Comparison of ENCODE assay signal across 11 cellular contexts in genomic region chr5:43044181-43044914, GRCh38. TPM values are rescaled to one million over a fixed set of nuclear protein-coding genes. Genes with fewer than 3 reads are reported as not detected.
DNase-seq lines count a peak whose midpoint lies in the region; ATAC-seq, FAIRE-seq and TF ChIP-seq lines count a peak whose summit lies in the region.
"Had no signal": no experiment of that assay in that cellular context is flagged by ENCODE, and none has a peak within 500 bp of the region (broad histone marks: within the 10 kb centered on the region; RNA-seq: fewer than 3 reads in every experiment).

No MANE protein-coding gene starts in this region.

- intact Hi-C loops in Right ventricle myocardium superior (cut with DNase I) (loop anchor here (5.0 kb wide), 2 partner anchors 37 to 52 kb away; no protein-coding TSS in a partner anchor), cardiac septum (cut with DNase I) (loop anchor here (5.0 kb wide), 2 partner anchors 37 to 137 kb away; no protein-coding TSS in a partner anchor), upper lobe of right lung (cut with DNase I) (no loop called here)

- no peak for TF ChIP-seq CTCF in upper lobe of right lung (IDR thresholded peaks at IDR 0.05)

- H3K9me3 ChIP-seq in upper lobe of right lung (no peaks in the 10 kb centered on the region), small intestine (ENCODE audit: control insufficient read depth, low read depth) (no peaks in the 10 kb centered on the region)
- H3K9me3 ChIP-seq: SJSA1 had no signal

- WGBS in small intestine, 3 donors: 33 to 55% (median 44%) methylated on average over 26 of the region's 26 CpGs

- peak overlapping the region; percentile 9 for H3K4me3 ChIP-seq in upper lobe of right lung
- no peak overlapping the region for H3K4me3 ChIP-seq in small intestine (ENCODE audit: low read depth in 1 of 2, low read length in 2 of 2)
- H3K4me3 ChIP-seq: SJSA1 had no signal

- no peak for FAIRE-seq in small intestine (lab: Jason Lieb, UNC)

- ATAC-seq in Right ventricle myocardium superior (ENCODE audit: poor library complexity): no peak
- no peak for ATAC-seq in upper lobe of right lung
- ATAC-seq: activated T-cell treated with anti-CD3 and anti-CD28 coated beads, Interleukin-2, amount 50 U/mL, for 72 hours had no signal

- H3K27ac ChIP-seq in cingulate gyrus (ENCODE audit: low read depth, low read length): peak overlapping the region; percentile 1
- H3K27ac ChIP-seq in upper lobe of right lung: peak overlapping the region; percentile 34
- peak overlapping the region in 1 of 2 donors; percentile 4 for H3K27ac ChIP-seq in small intestine (ENCODE audit: low read depth in 1 of 2, low read length in 1 of 2)
- H3K27ac ChIP-seq: SJSA1 had no signal

- H3K36me3 ChIP-seq in upper lobe of right lung (no peaks in the 10 kb centered on the region), small intestine (ENCODE audit: control insufficient read depth in 2 of 2, insufficient read depth in 2 of 2, low read length in 2 of 2) (no peaks in the 10 kb centered on the region)

- peak; percentile 49 for DNase-seq in Right ventricle myocardium superior
- DNase-seq in cardiac septum (ENCODE audit: low spot score): no peak
- peak; percentile 62 to 63 for DNase-seq in lung microvascular endothelial cell (ENCODE audit: low read depth in 2 of 2)
- no peak for DNase-seq in upper lobe of right lung
- no peak for DNase-seq in inferior parietal cortex (ENCODE audit: extremely low spot score)
- DNase-seq in small intestine: no peak
- no peak for DNase-seq in HCEC 1CT
- DNase-seq: activated T-cell treated with anti-CD3 and anti-CD28 coated beads, Interleukin-2, amount 50 U/mL, for 72 hours; NCI-H1092 treated with DMSO at 0.1 percent for 48 hours had no signal

- H3K27me3 ChIP-seq in upper lobe of right lung (peaks cover 5% of the 10 kb centered on the region), small intestine (ENCODE audit: control insufficient read depth in 2 of 2, insufficient read depth in 2 of 2, low read length in 2 of 2) (peaks cover 0 to 4% of the 10 kb centered on the region in 2 donors)
- H3K27me3 ChIP-seq: SJSA1 had no signal

- H3K4me1 ChIP-seq in upper lobe of right lung: no peaks in the 10 kb centered on the region
- H3K4me1 ChIP-seq in small intestine (ENCODE audit: control insufficient read depth in 2 of 2, insufficient read depth in 1 of 2, low read depth in 1 of 2, low read length in 1 of 2): no peaks in the 10 kb centered on the region

RNA-seq across cellular contexts. Expression of gene ANXA2R, which starts 4.2 kb away (rescaled TPM):
- total RNA-seq in Right ventricle myocardium superior (0.94 TPM), cardiac septum (1.2 TPM), lung microvascular endothelial cell (6.5 and 7.2 TPM in 2 replicates), upper lobe of right lung (4.8 TPM)
- 1 to 10 TPM in 2 of 3 donors, under 1 TPM in 1; 0.67 to 5.1 (median 4.1) TPM for polyA plus RNA-seq in small intestine

Comparison
In these comparisons a context has a peak if more than half of its experiments do, and no peak if none do; other contexts are left out.
1. DNase-seq: peak in Right ventricle myocardium superior (single experiment) and lung microvascular endothelial cell (2 of 2); none in cardiac septum (single experiment), upper lobe of right lung (single experiment), inferior parietal cortex (single experiment), small intestine (single experiment) and HCEC 1CT (single experiment).